20 cellular contexts compared by ENCODE assay signal in genomic region chr10:7329219-7329618, GRCh38.
"Had no signal": no experiment of that assay in that cellular context is flagged by ENCODE, and none has a peak within 500 bp of the region (broad histone marks: within the 10 kb centered on the region; RNA-seq: fewer than 3 reads in every experiment).

No MANE protein-coding gene starts in this region.

- H3K4me1 Mint-ChIP-seq: nephron had no signal

- H3K4me3 ChIP-seq: coronary artery, lung, psoas muscle, sigmoid colon, testis, tibial artery, upper lobe of left lung had no signal

- H3K27ac ChIP-seq: coronary artery, psoas muscle, sigmoid colon, testis, tibial artery, upper lobe of left lung had no signal

- H3K27me3 Mint-ChIP-seq: memory B cell; stimulated activated memory B cell treated with anti-CD40 and anti-IgM and Interleukin-4, amounts not matched to agents 10 μg/mL and 1 μg/mL and 100 μg/mL, for 72 hours had no signal

- H3K27me3 ChIP-seq: sigmoid colon, testis, tibial artery, upper lobe of left lung had no signal

- H3K27ac Mint-ChIP-seq: memory B cell; nephron; stimulated activated memory B cell treated with anti-CD40 and anti-IgM and Interleukin-4, amounts not matched to agents 10 μg/mL and 1 μg/mL and 100 μg/mL, for 72 hours had no signal

- H3K9me3 ChIP-seq: testis, tibial artery had no signal

- H3K36me3 ChIP-seq: sigmoid colon, tibial artery, upper lobe of left lung had no signal

- ATAC-seq: left ventricle myocardium superior; psoas muscle; right cardiac atrium; stimulated activated memory B cell treated with anti-CD40 and anti-IgM and Interleukin-4, amounts not matched to agents 10 μg/mL and 1 μg/mL and 100 μg/mL, for 72 hours had no signal

- H3K4me3 Mint-ChIP-seq: memory B cell; nephron; stimulated activated memory B cell treated with anti-CD40 and anti-IgM and Interleukin-4, amounts not matched to agents 10 μg/mL and 1 μg/mL and 100 μg/mL, for 72 hours had no signal

- DNase-seq: dermis blood vessel endothelial cell; effector memory CD4-positive, alpha-beta T cell; hypothalamus; left ventricle myocardium superior; nucleus accumbens; psoas muscle; right cardiac atrium; sigmoid colon; stimulated activated CD4-positive, alpha-beta T cell treated with anti-CD3 and anti-CD28 coated beads, Interleukin-2, amount 100 ng/mL, for 24 hours; stimulated activated CD4-positive, alpha-beta T cell treated with anti-CD3 and anti-CD28 coated beads, Interleukin-4, amount 100 ng/mL, for 24 hours; stimulated activated naive CD8-positive, alpha-beta T cell treated with anti-CD3 and anti-CD28 coated beads, Interleukin-15, Interleukin-2, amounts not matched to agents 100 U/mL and 50 U/mL, for 24 hours; substantia nigra; testis; tibial artery had no signal

- H3K4me1 ChIP-seq: psoas muscle, sigmoid colon, testis, tibial artery had no signal
